9 cellular contexts compared by ENCODE assay signal in genomic region chr5:115414406-115415142, GRCh38.
DNase-seq lines count a peak whose midpoint lies in the region; ATAC-seq and TF ChIP-seq lines count a peak whose summit lies in the region.
"Had no signal": no experiment of that assay in that cellular context is flagged by ENCODE, and none has a peak within 500 bp of the region (broad histone marks: within the 10 kb centered on the region; RNA-seq: fewer than 3 reads in every experiment).

No MANE protein-coding gene starts in this region.

- DNase-seq in GF-D8 (lab: John Stamatoyannopoulos, UW) (peak; percentile 1), cardiac fibroblast (ENCODE audit: low read depth in 2 of 2) (peak; percentile 83 to 91), myocyte (ENCODE audit: low read depth) (peak; percentile 97), occipital lobe (lab: John Stamatoyannopoulos, UW) (no peak), inferior parietal cortex (ENCODE audit: extremely low spot score) (no peak), T1000 (lab: John Stamatoyannopoulos, UW) (no peak), ureter (ENCODE audit: low spot score) (no peak)
- DNase-seq: pancreas had no signal

- TF ChIP-seq CTCF in cardiac fibroblast (IDR thresholded peaks at IDR 0.05; ENCODE audit: low read depth, low read length): no peak

- no peak overlapping the region for H3K4me3 ChIP-seq in cardiac fibroblast (replicated peaks in 1 of 2; ENCODE audit: low read depth in 2 of 2, low read length in 2 of 2)
- H3K4me3 ChIP-seq: pancreas had no signal

- ATAC-seq in HG02852 (IDR thresholded peaks at IDR 0.05; ENCODE audit: unreplicated experiment): peak; percentile 51

Comparison
In these comparisons a context has a peak if more than half of its experiments do, and no peak if none do; other contexts are left out.
1. DNase-seq: peak in GF-D8 (single experiment), cardiac fibroblast (2 of 2) and myocyte (single experiment); none in occipital lobe (single experiment), inferior parietal cortex (single experiment), T1000 (single experiment) and ureter (single experiment).